Comparison of ENCODE assay signal across 8 cellular contexts in the genomic region with DNA sequence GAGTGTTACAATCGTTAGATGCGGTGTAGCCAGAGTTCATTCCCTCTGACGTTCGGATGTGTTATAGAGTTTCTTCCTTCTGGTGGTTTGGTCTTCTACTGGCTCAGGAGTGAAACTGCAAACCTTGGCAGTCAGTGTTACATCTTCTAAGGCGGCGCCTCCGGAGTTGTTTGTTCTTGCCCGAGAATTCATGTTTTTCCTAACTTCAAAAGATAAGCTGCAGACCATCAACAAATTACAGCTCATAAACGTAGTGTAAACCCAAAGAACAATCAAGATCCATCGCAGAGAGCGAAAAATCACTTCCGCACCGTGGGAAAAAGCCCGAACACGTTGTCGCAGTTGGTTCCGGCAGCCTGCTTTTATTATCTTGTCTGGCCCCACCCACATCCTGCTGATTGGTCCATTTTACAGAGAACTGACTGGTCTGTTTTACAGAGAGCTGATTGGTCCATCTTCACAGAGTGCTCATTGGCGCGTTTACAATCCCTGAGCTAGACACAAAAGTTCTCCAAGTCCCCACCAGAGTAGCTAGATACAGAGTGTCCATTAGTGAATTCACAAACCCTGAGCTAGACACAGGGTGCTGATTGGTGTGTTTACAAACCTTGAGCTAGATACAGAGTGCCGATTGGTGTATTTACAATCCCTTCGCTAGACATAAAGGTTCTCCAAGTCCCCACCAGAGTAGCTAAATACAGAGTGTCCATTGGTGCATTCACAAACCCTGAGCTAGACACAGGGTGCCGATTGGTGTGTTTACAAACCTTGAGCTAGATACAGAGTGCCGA. TPM values are rescaled to one million over a fixed set of nuclear protein-coding genes. Genes with fewer than 3 reads are reported as not detected.
A peak's percentile ranks its signal among the peaks of the same experiment; 100 is the strongest.
DNase-seq lines count a peak whose midpoint lies in the region; ATAC-seq and TF ChIP-seq lines count a peak whose summit lies in the region.
"Not testable (repeated sequence)": the region's sequence is repeated elsewhere in the genome, so short reads cannot be mapped to it uniquely, and the experiment has no call there.

No MANE protein-coding gene starts in this region.

- H4K20me1 ChIP-seq in PC-3 (ENCODE audit: low read length), result not testable (repeated sequence)

- H3K36me3 Mint-ChIP-seq in immature natural killer cell, type B pancreatic cell: not testable (repeated sequence)

- H3K9me3 Mint-ChIP-seq in immature natural killer cell, result peaks cover 6 to 23% (median 10%) of the 10 kb centered on the region in 6 donors
- not testable (repeated sequence) for H3K9me3 Mint-ChIP-seq in type B pancreatic cell

- ATAC-seq in PC-3, result peak; percentile 25

- H3K4me3 Mint-ChIP-seq in immature natural killer cell (peak overlapping the region; percentile 86 to 96 (median 90)), type B pancreatic cell (peak overlapping the region; percentile 96)

- intact Hi-C loops in PC-3 (cut with micrococcal nuclease), result loop anchor here (2.0 to 10.0 kb wide), 3 partner anchors 75 to 1733 kb away; a partner anchor contains a TSS

- H3K27ac Mint-ChIP-seq in immature natural killer cell (peak overlapping the region; percentile 80 to 96 (median 86)), type B pancreatic cell (peak overlapping the region; percentile 99)

- H3F3A ChIP-seq in PC-3 (ENCODE audit: low read length, unreplicated experiment), result not testable (repeated sequence)

- not testable (repeated sequence) for H3K9me3 ChIP-seq in PC-3 (ENCODE audit: low read length)

- H3K27ac ChIP-seq in PC-3 (ENCODE audit: low read length), result peak overlapping the region; percentile 53

- peak; percentile 64 for DNase-seq in EL
- peak; percentile 15 for DNase-seq in LHCN-M2 (ENCODE audit: low read depth)
- peak; percentile 95 for DNase-seq in PC-3
- DNase-seq in activated CD4-positive, alpha-beta T cell treated with anti-CD3 and anti-CD28 coated beads, Interleukin-2, amount 50 U/mL, for 4 hours, result peak; percentile 27 to 31
- DNase-seq in central memory CD4-positive, alpha-beta T cell, result peak; percentile 74
- DNase-seq in immature natural killer cell, result peak; percentile 75 to 77 (median 77)
- peak; percentile 49 for DNase-seq in renal cortical epithelial cell (ENCODE audit: low read depth)
- not testable (repeated sequence) for DNase-seq in type B pancreatic cell (ENCODE audit: extremely low spot score, unreplicated experiment)

- CTCF ChIA-PET in PC-3 (lab: Charles Lee), result interaction anchor here (0.6 to 1.1 kb wide), 5 partner anchors 28 to 528 kb away, joined by 3 to 6 read pairs (median 3); no protein-coding TSS in a partner anchor

- H3K27me3 ChIP-seq in PC-3 (ENCODE audit: low read length), result not testable (repeated sequence)

- not testable (repeated sequence) for H3K79me2 ChIP-seq in PC-3 (ENCODE audit: low read length)

- H3K36me3 ChIP-seq in PC-3 (ENCODE audit: low read depth, low read length), result not testable (repeated sequence)

- peak overlapping the region; percentile 93 for H3K4me2 ChIP-seq in PC-3 (ENCODE audit: low read length)

- TSS peak; percentile 99 for BruUV-seq in PC-3 (replicated peaks; lab: Mats Ljungman, UMichigan)

- peak overlapping the region; percentile 70 for H3K9ac ChIP-seq in PC-3 (ENCODE audit: low read length)

- H3K4me1 Mint-ChIP-seq in immature natural killer cell (peaks cover 43 to 52% of the 10 kb centered on the region in 2 donors), type B pancreatic cell (ENCODE audit: unreplicated experiment) (peaks cover 26% of the 10 kb centered on the region)

- H2AFZ ChIP-seq in PC-3 (ENCODE audit: low read length), result peak overlapping the region; percentile 81; the same call in 1 of the 2 replicates

- peaks cover 24% of the 10 kb centered on the region for H3K4me1 ChIP-seq in PC-3 (ENCODE audit: insufficient read depth, low read length)

- H3K27me3 Mint-ChIP-seq in immature natural killer cell (ENCODE audit: low read depth in 3 of 3) (peaks cover 30 to 52% (median 39%) of the 10 kb centered on the region in 3 donors), type B pancreatic cell (peaks cover 17% of the 10 kb centered on the region)

- POLR2A ChIA-PET in PC-3 (lab: Charles Lee; ENCODE audit: unreplicated experiment), result interaction anchor here (0.6 to 1.2 kb wide), 8 partner anchors 48 to 1713 kb away, joined by 3 to 5 read pairs (median 4); a partner anchor contains a TSS

- H3K9me2 ChIP-seq in PC-3 (replicated peaks; ENCODE audit: low read length), result not testable (repeated sequence)

- TF ChIP-seq CTCF in PC-3 (conservative IDR thresholded peaks at IDR 0.05; ENCODE audit: low read depth, low read length), result not testable (repeated sequence)
- TF ChIP-seq CTCF in type B pancreatic cell (conservative IDR thresholded peaks at IDR 0.05), result peak; percentile 25

- H3K4me3 ChIP-seq in PC-3 (ENCODE audit: low read length), result peak overlapping the region; percentile 87

RNA-seq across cellular contexts. Expression of gene TRIM27, which starts 58.0 kb away (rescaled TPM):
- 64.4 and 71.2 TPM in 2 replicates for total RNA-seq in LHCN-M2 (2014; rRNA removed)
- polyA plus RNA-seq in LHCN-M2 (2012), result 31.3 TPM
- total RNA-seq in PC-3 (2014; rRNA removed), result 85.8 and 92.5 TPM in 2 replicates
- 10 to 100 TPM; 30.2 to 51.1 (median 43.0) TPM for polyA plus RNA-seq in immature natural killer cell
- 58.3 and 66.5 TPM in 2 replicates for total RNA-seq in renal cortical epithelial cell
- total RNA-seq in type B pancreatic cell (ENCODE audit: low replicate concordance), result 49.2 and 78.0 TPM in 2 replicates
